9 cellular contexts compared by ENCODE assay signal in genomic region chr14:95763032-95763431, GRCh38. TPM values are rescaled to one million over a fixed set of nuclear protein-coding genes. Genes with fewer than 3 reads are reported as not detected.
"Had no signal": no experiment of that assay in that cellular context is flagged by ENCODE, and none has a peak within 500 bp of the region (broad histone marks: within the 10 kb centered on the region; RNA-seq: fewer than 3 reads in every experiment).

No MANE protein-coding gene starts in this region.

RNA-seq across cellular contexts. Expression of gene TCL1A, which starts 49.1 kb away (rescaled TPM):
- total RNA-seq: PC-3, PC-9, Right ventricle myocardium inferior, Right ventricle myocardium superior, RPMI7951, SJCRH30, SJSA1, SK-MEL-5 had no signal
- polyA plus RNA-seq: SK-N-SH had no signal
